8 cellular contexts compared by ENCODE assay signal in the genomic region with DNA sequence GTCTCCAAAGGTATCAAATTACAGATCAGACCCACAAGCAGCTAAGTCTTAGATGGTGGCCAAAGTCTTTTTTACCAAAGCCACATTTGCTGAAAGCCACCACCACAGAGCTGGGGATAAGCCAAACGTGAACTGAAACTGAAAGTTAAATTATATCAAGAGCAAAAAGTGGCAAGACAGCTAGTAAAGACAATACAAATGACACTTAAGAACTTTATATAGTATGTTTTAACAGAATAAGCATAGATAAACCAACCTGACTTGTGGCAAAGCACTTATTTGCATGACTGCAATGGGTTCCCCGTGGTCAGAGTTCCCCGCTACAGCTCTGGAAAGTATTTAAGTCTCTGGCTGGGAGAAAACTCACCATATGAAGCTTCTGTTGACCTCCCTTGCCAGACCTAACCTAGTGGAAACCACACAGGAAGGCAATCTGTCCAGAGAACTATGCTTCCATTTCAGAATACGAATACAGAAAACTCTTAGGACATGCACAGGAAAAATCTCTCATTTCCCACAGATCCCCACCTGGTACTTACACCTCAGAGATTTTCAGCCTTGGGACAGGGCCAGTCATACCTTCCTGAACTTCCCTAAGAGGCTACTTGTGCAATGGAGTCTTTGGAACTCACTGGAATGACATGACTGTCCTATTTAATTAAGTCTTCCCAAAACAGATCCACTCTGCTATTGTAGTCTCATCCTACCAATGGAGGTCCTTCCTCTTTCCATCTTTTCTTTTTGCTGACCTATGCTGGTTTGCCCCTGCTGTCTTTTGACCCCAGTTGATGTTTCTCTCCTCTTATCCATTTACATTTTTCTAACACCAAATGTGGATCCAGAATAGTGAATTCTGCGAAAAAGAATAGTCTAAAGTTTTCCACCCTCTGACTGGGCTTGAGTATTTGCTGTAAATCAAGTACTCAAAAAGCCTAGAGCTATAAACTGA.
A peak's percentile ranks its signal among the peaks of the same experiment; 100 is the strongest.
DNase-seq lines count a peak whose midpoint lies in the region; ATAC-seq and TF ChIP-seq lines count a peak whose summit lies in the region.

No MANE protein-coding gene starts in this region.

- TF ChIP-seq CTCF in stomach (IDR thresholded peaks at IDR 0.05), result no peak

- H3K9me2 ChIP-seq in Karpas-422 (replicated peaks; ENCODE audit: insufficient read depth, low read length), result no peaks in the 10 kb centered on the region

- H4K20me1 ChIP-seq in Karpas-422 (ENCODE audit: insufficient read depth, low read depth, low read length), result no peaks in the 10 kb centered on the region

- no peaks in the 10 kb centered on the region for H3K79me2 ChIP-seq in Karpas-422 (ENCODE audit: low read length)

- ATAC-seq in GM18498 (IDR thresholded peaks at IDR 0.05; ENCODE audit: unreplicated experiment), result peak; percentile 93
- peak; percentile 96 for ATAC-seq in GM21528 (IDR thresholded peaks at IDR 0.05; ENCODE audit: low FRiP score, unreplicated experiment)

- H3K9ac ChIP-seq in Karpas-422 (ENCODE audit: low read length) (no peak overlapping the region), endocrine pancreas (ENCODE audit: control insufficient read depth, insufficient read depth, low read length) (no peak overlapping the region)

- peak overlapping the region; percentile 36 for H3K4me2 ChIP-seq in Karpas-422 (ENCODE audit: low read depth, low read length, poor library complexity, severe bottlenecking)

- DNase-seq in Karpas-422 (no peak), stomach (no peak), inferior parietal cortex (ENCODE audit: extremely low spot score) (no peak), NCI-H1105 (lab: John Stamatoyannopoulos, UW) (no peak), OCI-M2 (lab: John Stamatoyannopoulos, UW; ENCODE audit: unreplicated experiment) (no peak)

- H3K27me3 ChIP-seq in Karpas-422 (ENCODE audit: low read length) (peaks cover 9% of the 10 kb centered on the region; the same call in 1 of the 2 replicates), endocrine pancreas (ENCODE audit: control insufficient read depth, insufficient read depth, low read length) (no peaks in the 10 kb centered on the region), stomach (no peaks in the 10 kb centered on the region)

- peak overlapping the region; percentile 11; the same call in 1 of the 2 replicates for H3K4me3 ChIP-seq in Karpas-422 (ENCODE audit: low read length)
- H3K4me3 ChIP-seq in endocrine pancreas (ENCODE audit: control insufficient read depth, insufficient read depth, low read length), result peak overlapping the region; percentile 76
- H3K4me3 ChIP-seq in stomach, result peak overlapping the region in 3 of 4 donors; percentile 3 to 27 (median 21)

- intact Hi-C loops in stomach (cut with DNase I; ENCODE audit: low total_unique reads), result no loop called here

- 0 out of 2 replicates have a peak overlapping the region, but pooled peaks have one; percentile 2 for H2AFZ ChIP-seq in Karpas-422 (ENCODE audit: low read length)

- no peaks in the 10 kb centered on the region for H3K36me3 ChIP-seq in Karpas-422 (ENCODE audit: insufficient read depth, low read length)
- H3K36me3 ChIP-seq in endocrine pancreas (ENCODE audit: control insufficient read depth, insufficient read depth, low read length), result no peaks in the 10 kb centered on the region
- H3K36me3 ChIP-seq in stomach, result no peaks in the 10 kb centered on the region

- TF ChIP-seq POLR2A in stomach (IDR thresholded peaks at IDR 0.05), result no peak

- H3K27ac ChIP-seq in Karpas-422 (ENCODE audit: low read length), result no peak overlapping the region
- H3K27ac ChIP-seq in stomach, result peak overlapping the region in 4 of 5 donors; percentile 9 to 65 (median 52)

- no peak for TF ChIP-seq EP300 in stomach (IDR thresholded peaks at IDR 0.05)

- H3K4me1 ChIP-seq in Karpas-422 (ENCODE audit: low read length), result peaks cover 2% of the 10 kb centered on the region; the same call in 1 of the 2 replicates
- H3K4me1 ChIP-seq in endocrine pancreas (ENCODE audit: control insufficient read depth, insufficient read depth, low read length), result no peaks in the 10 kb centered on the region
- peaks cover 13 to 37% (median 30%) of the 10 kb centered on the region in 4 donors for H3K4me1 ChIP-seq in stomach

- WGBS in stomach, 5 donors, result 40 to 60% (median 53%) methylated on average over 5 of the region's 5 CpGs

- H3K9me3 ChIP-seq in Karpas-422 (ENCODE audit: low read length) (no peaks in the 10 kb centered on the region), endocrine pancreas (ENCODE audit: control insufficient read depth, low read length) (no peaks in the 10 kb centered on the region), stomach (no peaks in the 10 kb centered on the region)

Comparison
In these comparisons a context has a peak if more than half of its experiments do, and no peak if none do; other contexts are left out.
1. H3K4me3 ChIP-seq: peak in every context shown above with its lines; median percentile 76 in endocrine pancreas; 21 in stomach; 11 in Karpas-422.